In the genomic region with DNA sequence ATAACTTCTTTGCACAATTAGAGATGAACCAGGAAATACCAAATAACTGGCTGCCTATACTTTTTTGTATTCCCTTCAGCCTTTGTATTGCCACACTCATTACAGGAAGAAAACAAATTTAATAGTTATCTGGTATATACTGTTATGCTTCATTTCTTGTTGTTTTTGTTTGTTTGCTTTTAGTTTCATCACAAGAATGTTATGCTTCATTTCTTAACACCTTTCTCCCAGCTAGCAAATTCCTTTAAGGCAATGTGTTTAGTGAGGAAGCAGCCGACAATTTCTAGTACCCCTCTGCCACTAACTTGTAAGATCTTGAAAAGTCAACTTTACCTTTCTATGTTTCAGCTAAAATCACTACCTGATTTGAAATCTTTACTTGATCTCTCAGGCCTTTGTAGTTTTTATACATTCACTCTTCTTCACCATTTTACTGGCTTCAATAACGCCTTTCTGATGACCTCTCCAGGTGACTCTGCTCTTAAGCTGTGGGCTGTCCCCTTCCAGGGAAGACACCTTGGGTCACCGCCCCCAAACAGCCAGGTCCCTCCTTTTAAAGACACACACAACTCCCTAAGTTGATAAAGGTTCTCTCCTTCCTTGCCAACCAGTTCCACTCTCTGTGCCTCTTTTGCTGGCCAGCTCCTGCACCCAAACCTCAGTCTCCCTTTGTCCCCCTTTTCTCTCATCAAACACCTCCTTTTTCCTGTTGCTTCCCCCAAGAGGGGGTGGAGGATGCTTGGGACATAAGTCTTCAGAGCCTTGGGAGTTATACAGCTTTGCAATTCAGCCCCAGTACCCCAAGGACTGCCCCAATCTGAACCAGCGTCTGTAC, we compare ENCODE assay signal across 1 cellular context.
TF ChIP-seq lines count a peak whose summit lies in the region.

No MANE protein-coding gene starts in this region.

TF ChIP-seq in HepG2, 621 proteins besides CTCF, POLR2A, EP300 and RAD21 (continued from another document and continues in another):
- TF ChIP-seq PRDM4 (CRISPR knock-in tag; IDR thresholded peaks at IDR 0.05; ENCODE audit: borderline replicate concordance) (peak; percentile 87; the same call in 1 of the 2 replicates), ZNF451 (CRISPR knock-in tag; IDR thresholded peaks at IDR 0.05) (no peak), WIZ (CRISPR knock-in tag; IDR thresholded peaks at IDR 0.05) (no peak), ZNF768 (CRISPR knock-in tag; IDR thresholded peaks at IDR 0.05) (no peak), ZFAT (CRISPR knock-in tag; conservative IDR thresholded peaks at IDR 0.05) (0 out of 2 replicates have a peak, but pooled peaks have one; percentile 13), KAT8 (CRISPR knock-in tag; IDR thresholded peaks at IDR 0.05) (peak; percentile 19; the same call in 1 of the 2 replicates), MYNN (CRISPR knock-in tag; IDR thresholded peaks at IDR 0.05; ENCODE audit: low read depth) (no peak), SYNCRIP (IDR thresholded peaks at IDR 0.05; ENCODE audit: insufficient read depth, low read depth, low read length) (no peak), MAX (IDR thresholded peaks at IDR 0.05) (no peak), RFXANK (CRISPR knock-in tag; IDR thresholded peaks at IDR 0.05) (0 out of 2 replicates have a peak, but pooled peaks have one; percentile 23), LCORL (IDR thresholded peaks at IDR 0.05) (no peak), LCORL (CRISPR knock-in tag; IDR thresholded peaks at IDR 0.05) (0 out of 2 replicates have a peak, but pooled peaks have one; percentile 32), CEBPZ (IDR thresholded peaks at IDR 0.05; ENCODE audit: low read length) (no peak), HIVEP1 (CRISPR knock-in tag; IDR thresholded peaks at IDR 0.05) (no peak), MAFG (CRISPR knock-in tag; IDR thresholded peaks at IDR 0.05) (no peak), HOXA5 (CRISPR knock-in tag; IDR thresholded peaks at IDR 0.05) (0 out of 2 replicates have a peak, but pooled peaks have one; percentile 35), MYC (CRISPR knock-in tag; IDR thresholded peaks at IDR 0.05; ENCODE audit: borderline replicate concordance) (no peak), GABPA (IDR thresholded peaks at IDR 0.05; ENCODE audit: low read depth, low read length) (no peak), GABPA (CRISPR knock-in tag; IDR thresholded peaks at IDR 0.05; ENCODE audit: low read depth) (no peak; the same call in 1 of the 2 replicates), NFIB (CRISPR knock-in tag; IDR thresholded peaks at IDR 0.05; ENCODE audit: borderline replicate concordance) (0 out of 2 replicates have a peak, but pooled peaks have one; percentile 19), YEATS2 (CRISPR knock-in tag; IDR thresholded peaks at IDR 0.05; ENCODE audit: borderline replicate concordance) (0 out of 2 replicates have a peak, but pooled peaks have one; percentile 45), ZNF619 (CRISPR knock-in tag; IDR thresholded peaks at IDR 0.05) (no peak), PHF5A (CRISPR knock-in tag; IDR thresholded peaks at IDR 0.05; ENCODE audit: low read depth, unreplicated experiment) (peak; percentile 49), FOXO4 (CRISPR knock-in tag; conservative IDR thresholded peaks at IDR 0.05) (0 out of 2 replicates have a peak, but pooled peaks have one; percentile 7), REL (CRISPR knock-in tag; conservative IDR thresholded peaks at IDR 0.05) (no peak), ESRRA (CRISPR knock-in tag; IDR thresholded peaks at IDR 0.05; ENCODE audit: low read depth) (0 out of 2 replicates have a peak, but pooled peaks have one; percentile 14), PLRG1 (conservative IDR thresholded peaks at IDR 0.05) (no peak), SOX6 (IDR thresholded peaks at IDR 0.05) (no peak), SOX6 (CRISPR knock-in tag; IDR thresholded peaks at IDR 0.05) (no peak; the same call in 1 of the 2 replicates), KLF15 (CRISPR knock-in tag; IDR thresholded peaks at IDR 0.05; ENCODE audit: borderline replicate concordance) (peak; percentile 7; the same call in 1 of the 2 replicates), TARDBP (CRISPR knock-in tag; IDR thresholded peaks at IDR 0.05) (peak; percentile 70; the same call in 1 of the 2 replicates), KLF13 (CRISPR knock-in tag; IDR thresholded peaks at IDR 0.05) (peak; percentile 72; the same call in 1 of the 2 replicates), ZNF354B (CRISPR knock-in tag; IDR thresholded peaks at IDR 0.05) (no peak), ZNF674 (CRISPR knock-in tag; IDR thresholded peaks at IDR 0.05; ENCODE audit: low read depth) (no peak), ARID2 (CRISPR knock-in tag; IDR thresholded peaks at IDR 0.05; ENCODE audit: borderline replicate concordance) (0 out of 2 replicates have a peak, but pooled peaks have one; percentile 31), ZNF75D (CRISPR knock-in tag; IDR thresholded peaks at IDR 0.05; ENCODE audit: borderline replicate concordance) (no peak), NFKBIZ (CRISPR knock-in tag; IDR thresholded peaks at IDR 0.05) (peak; percentile 12; the same call in 1 of the 2 replicates), ZNF280B (CRISPR knock-in tag; IDR thresholded peaks at IDR 0.05; ENCODE audit: borderline replicate concordance) (no peak), KDM2A (CRISPR knock-in tag; IDR thresholded peaks at IDR 0.05; ENCODE audit: borderline replicate concordance, low read depth) (no peak), ZNF512B (CRISPR knock-in tag; IDR thresholded peaks at IDR 0.05; ENCODE audit: borderline replicate concordance) (no peak)
- TF ChIP-seq, protein P1, sequence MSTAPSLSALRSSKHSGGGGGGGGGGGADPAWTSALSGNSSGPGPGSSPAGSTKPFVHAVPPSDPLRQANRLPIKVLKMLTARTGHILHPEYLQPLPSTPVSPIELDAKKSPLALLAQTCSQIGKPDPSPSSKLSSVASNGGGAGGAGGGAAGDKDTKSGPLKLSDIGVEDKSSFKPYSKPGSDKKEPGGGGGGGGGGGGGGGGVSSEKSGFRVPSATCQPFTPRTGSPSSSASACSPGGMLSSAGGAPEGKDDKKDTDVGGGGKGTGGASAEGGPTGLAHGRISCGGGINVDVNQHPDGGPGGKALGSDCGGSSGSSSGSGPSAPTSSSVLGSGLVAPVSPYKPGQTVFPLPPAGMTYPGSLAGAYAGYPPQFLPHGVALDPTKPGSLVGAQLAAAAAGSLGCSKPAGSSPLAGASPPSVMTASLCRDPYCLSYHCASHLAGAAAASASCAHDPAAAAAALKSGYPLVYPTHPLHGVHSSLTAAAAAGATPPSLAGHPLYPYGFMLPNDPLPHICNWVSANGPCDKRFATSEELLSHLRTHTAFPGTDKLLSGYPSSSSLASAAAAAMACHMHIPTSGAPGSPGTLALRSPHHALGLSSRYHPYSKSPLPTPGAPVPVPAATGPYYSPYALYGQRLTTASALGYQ (CRISPR knock-in tag; IDR thresholded peaks at IDR 0.05): 0 out of 2 replicates have a peak, but pooled peaks have one; percentile 30
- TF ChIP-seq, protein P2, sequence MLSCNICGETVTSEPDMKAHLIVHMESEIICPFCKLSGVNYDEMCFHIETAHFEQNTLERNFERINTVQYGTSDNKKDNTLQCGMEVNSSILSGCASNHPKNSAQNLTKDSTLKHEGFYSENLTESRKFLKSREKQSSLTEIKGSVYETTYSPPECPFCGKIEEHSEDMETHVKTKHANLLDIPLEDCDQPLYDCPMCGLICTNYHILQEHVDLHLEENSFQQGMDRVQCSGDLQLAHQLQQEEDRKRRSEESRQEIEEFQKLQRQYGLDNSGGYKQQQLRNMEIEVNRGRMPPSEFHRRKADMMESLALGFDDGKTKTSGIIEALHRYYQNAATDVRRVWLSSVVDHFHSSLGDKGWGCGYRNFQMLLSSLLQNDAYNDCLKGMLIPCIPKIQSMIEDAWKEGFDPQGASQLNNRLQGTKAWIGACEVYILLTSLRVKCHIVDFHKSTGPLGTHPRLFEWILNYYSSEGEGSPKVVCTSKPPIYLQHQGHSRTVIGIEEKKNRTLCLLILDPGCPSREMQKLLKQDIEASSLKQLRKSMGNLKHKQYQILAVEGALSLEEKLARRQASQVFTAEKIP (CRISPR knock-in tag; IDR thresholded peaks at IDR 0.05; ENCODE audit: borderline replicate concordance): no peak
- TF ChIP-seq, protein P3, sequence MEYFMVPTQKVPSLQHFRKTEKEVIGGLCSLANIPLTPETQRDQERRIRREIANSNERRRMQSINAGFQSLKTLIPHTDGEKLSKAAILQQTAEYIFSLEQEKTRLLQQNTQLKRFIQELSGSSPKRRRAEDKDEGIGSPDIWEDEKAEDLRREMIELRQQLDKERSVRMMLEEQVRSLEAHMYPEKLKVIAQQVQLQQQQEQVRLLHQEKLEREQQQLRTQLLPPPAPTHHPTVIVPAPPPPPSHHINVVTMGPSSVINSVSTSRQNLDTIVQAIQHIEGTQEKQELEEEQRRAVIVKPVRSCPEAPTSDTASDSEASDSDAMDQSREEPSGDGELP (IDR thresholded peaks at IDR 0.05; ENCODE audit: borderline replicate concordance, low read depth): peak; percentile 75
